14 cellular contexts compared by ENCODE assay signal in genomic region chr2:239111401-239112100, GRCh38.
"Had no signal": no experiment of that assay in that cellular context is flagged by ENCODE, and none has a peak within 500 bp of the region (broad histone marks: within the 10 kb centered on the region; RNA-seq: fewer than 3 reads in every experiment).

No MANE protein-coding gene starts in this region.

- H3K4me2 ChIP-seq: SK-N-SH, smooth muscle cell had no signal

- H3K27me3 ChIP-seq: brain microvascular endothelial cell, tibial artery had no signal

- H3K9ac ChIP-seq: SK-N-SH had no signal

- H3K36me3 ChIP-seq: brain microvascular endothelial cell had no signal

- H3K4me3 ChIP-seq: lung, smooth muscle cell, tibial artery had no signal

- H3K9me3 ChIP-seq: SK-N-SH, tibial artery had no signal

- H3K4me1 ChIP-seq: tibial artery had no signal

- H3K27ac ChIP-seq: brain microvascular endothelial cell, epithelial cell of prostate, tibial artery had no signal

- ATAC-seq: stimulated activated naive CD8-positive, alpha-beta T cell treated with anti-CD3 and anti-CD28 coated beads, Interleukin-15, amount 100 ng/mL, for 72 hours; T-cell had no signal

- FAIRE-seq: islet of Langerhans had no signal

- DNase-seq: activated CD4-positive, CD25-positive, alpha-beta regulatory T cell treated with anti-CD3 and anti-CD28 coated beads, Interleukin-2, amount 50 U/mL, for 72 hours; activated naive CD4-positive, alpha-beta T cell; activated naive CD8-positive, alpha-beta T cell treated with anti-CD3 and anti-CD28 coated beads, Interleukin-2, amount 10 ng/mL, durations not matched to agents 7 days and 5 days; brain microvascular endothelial cell; naive B cell; SK-N-SH; stimulated activated naive CD8-positive, alpha-beta T cell treated with anti-CD3 and anti-CD28 coated beads, Interleukin-15, amount 100 ng/mL, for 72 hours; T-cell; T1000; tibial artery had no signal
